Comparison of ENCODE assay signal across 8 cellular contexts in the genomic region with DNA sequence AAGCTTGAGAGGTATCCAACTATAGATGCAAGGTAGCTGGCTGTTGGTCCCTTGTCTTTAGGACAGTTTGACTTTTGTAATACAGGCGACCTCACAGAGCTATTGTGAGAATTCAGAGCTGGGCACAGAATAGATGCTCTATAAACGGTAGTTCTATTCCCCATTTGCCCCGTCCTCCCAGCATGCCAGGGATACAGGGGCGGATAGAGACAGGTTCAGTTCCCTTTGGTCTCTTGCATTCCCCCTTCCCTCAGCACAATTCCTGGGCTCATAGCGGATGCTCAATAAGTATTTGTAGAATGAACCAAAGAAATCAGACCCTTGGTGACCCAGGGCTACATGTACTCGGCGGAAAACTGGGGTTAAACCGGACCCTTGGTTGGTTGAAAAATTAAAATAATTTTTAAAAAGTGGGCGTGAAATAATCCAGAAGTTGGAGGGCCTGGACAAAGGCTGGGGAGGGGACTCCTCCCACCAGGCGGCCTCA. TPM values are rescaled to one million over a fixed set of nuclear protein-coding genes. Genes with fewer than 3 reads are reported as not detected.
DNase-seq lines count a peak whose midpoint lies in the region; ATAC-seq lines count a peak whose summit lies in the region.

No MANE protein-coding gene starts in this region.

- peaks cover 34% of the 10 kb centered on the region for H3K36me3 Mint-ChIP-seq in activated CD4-positive, alpha-beta memory T cell treated with anti-CD3 and anti-CD28 coated beads, Interleukin-2, amount 10 ng/mL, durations not matched to agents 7 days and 5 days (ENCODE audit: low read depth)
- peaks cover 12 to 26% of the 10 kb centered on the region in 2 donors for H3K36me3 Mint-ChIP-seq in stimulated activated naive B cell treated with anti-CD40 and anti-IgM and Interleukin-4, amounts not matched to agents 10 μg/mL and 1 μg/mL and 100 μg/mL, for 72 hours

- peak overlapping the region; percentile 52 for H3K4me3 ChIP-seq in iPS-15b (ENCODE audit: low read depth, low read length)

- DNase-seq in NCI-H82 (lab: John Stamatoyannopoulos, UW) (peak; percentile 53), NCI-H82 treated with DMSO at 0.1 percent for 48 hours (lab: John Stamatoyannopoulos, UW; ENCODE audit: unreplicated experiment) (no peak), hepatic stellate cell (ENCODE audit: low spot score) (no peak)
- DNase-seq in activated CD4-positive, alpha-beta memory T cell treated with anti-CD3 and anti-CD28 coated beads, Interleukin-2, amount 10 ng/mL, durations not matched to agents 7 days and 5 days, result no peak
- DNase-seq in stimulated activated naive B cell treated with anti-CD40 and anti-IgM and Interleukin-4, amounts not matched to agents 10 μg/mL and 1 μg/mL and 100 μg/mL, for 72 hours, result no peak

- no peak overlapping the region for H3K27ac Mint-ChIP-seq in activated CD4-positive, alpha-beta memory T cell treated with anti-CD3 and anti-CD28 coated beads, Interleukin-2, amount 10 ng/mL, durations not matched to agents 7 days and 5 days
- H3K27ac Mint-ChIP-seq in stimulated activated naive B cell treated with anti-CD40 and anti-IgM and Interleukin-4, amounts not matched to agents 10 μg/mL and 1 μg/mL and 100 μg/mL, for 72 hours, result peak overlapping the region; percentile 93

- peaks cover 2% of the 10 kb centered on the region for H3K27me3 Mint-ChIP-seq in activated CD4-positive, alpha-beta memory T cell treated with anti-CD3 and anti-CD28 coated beads, Interleukin-2, amount 10 ng/mL, durations not matched to agents 7 days and 5 days
- no peaks in the 10 kb centered on the region for H3K27me3 Mint-ChIP-seq in stimulated activated naive B cell treated with anti-CD40 and anti-IgM and Interleukin-4, amounts not matched to agents 10 μg/mL and 1 μg/mL and 100 μg/mL, for 72 hours

- H3K4me1 Mint-ChIP-seq in activated CD4-positive, alpha-beta memory T cell treated with anti-CD3 and anti-CD28 coated beads, Interleukin-2, amount 10 ng/mL, durations not matched to agents 7 days and 5 days, result peaks cover 42% of the 10 kb centered on the region
- H3K4me1 Mint-ChIP-seq in stimulated activated naive B cell treated with anti-CD40 and anti-IgM and Interleukin-4, amounts not matched to agents 10 μg/mL and 1 μg/mL and 100 μg/mL, for 72 hours, result peaks cover 28 to 40% of the 10 kb centered on the region in 2 donors

- H3K4me1 ChIP-seq in iPS-15b (ENCODE audit: control insufficient read depth, insufficient read depth, low read length), result peaks cover 15% of the 10 kb centered on the region

- H3K9ac ChIP-seq in iPS-15b (ENCODE audit: low read depth, low read length), result peak overlapping the region; percentile 42

- CTCF ChIA-PET in activated CD4-positive, alpha-beta memory T cell treated with anti-CD3 and anti-CD28 coated beads, Interleukin-2, amount 10 ng/mL, durations not matched to agents 7 days and 5 days (lab: Charles Lee), result interaction anchor here (1.0 to 1.1 kb wide), 2 partner anchors 37 to 65 kb away, joined by 3 to 6 read pairs; no protein-coding TSS in a partner anchor

- ATAC-seq in stimulated activated naive B cell treated with anti-CD40 and anti-IgM and Interleukin-4, amounts not matched to agents 10 μg/mL and 1 μg/mL and 100 μg/mL, for 72 hours (replicated peaks), result no peak
- ATAC-seq in HG02588 (IDR thresholded peaks at IDR 0.05; ENCODE audit: unreplicated experiment) (no peak), GM18519 (IDR thresholded peaks at IDR 0.05; ENCODE audit: low FRiP score, unreplicated experiment) (no peak)

- H3K36me3 ChIP-seq in iPS-15b (ENCODE audit: control insufficient read depth, insufficient read depth, low read length), result peaks cover 4% of the 10 kb centered on the region

- H3K27me3 ChIP-seq in iPS-15b (ENCODE audit: control insufficient read depth, insufficient read depth, low read length), result peaks cover 25% of the 10 kb centered on the region

- peak overlapping the region; percentile 88 for H3K4me3 Mint-ChIP-seq in activated CD4-positive, alpha-beta memory T cell treated with anti-CD3 and anti-CD28 coated beads, Interleukin-2, amount 10 ng/mL, durations not matched to agents 7 days and 5 days
- peak overlapping the region; percentile 73 to 99 for H3K4me3 Mint-ChIP-seq in stimulated activated naive B cell treated with anti-CD40 and anti-IgM and Interleukin-4, amounts not matched to agents 10 μg/mL and 1 μg/mL and 100 μg/mL, for 72 hours

- POLR2A ChIA-PET in activated CD4-positive, alpha-beta memory T cell treated with anti-CD3 and anti-CD28 coated beads, Interleukin-2, amount 10 ng/mL, durations not matched to agents 7 days and 5 days (lab: Charles Lee), result interaction anchor here (1.0 to 6.0 kb wide), 8 partner anchors 10 to 37 kb away, joined by 3 to 45 read pairs (median 5); no protein-coding TSS in a partner anchor

- H3K9me3 Mint-ChIP-seq in activated CD4-positive, alpha-beta memory T cell treated with anti-CD3 and anti-CD28 coated beads, Interleukin-2, amount 10 ng/mL, durations not matched to agents 7 days and 5 days, result no peaks in the 10 kb centered on the region
- H3K9me3 Mint-ChIP-seq in stimulated activated naive B cell treated with anti-CD40 and anti-IgM and Interleukin-4, amounts not matched to agents 10 μg/mL and 1 μg/mL and 100 μg/mL, for 72 hours, result no peaks in the 10 kb centered on the region

- H3K9me3 ChIP-seq in iPS-15b (ENCODE audit: control insufficient read depth, insufficient read depth, low read length), result no peaks in the 10 kb centered on the region

RNA-seq across cellular contexts. Expression of a gene that starts 0.7 kb away (rescaled TPM):
- total RNA-seq in activated CD4-positive, alpha-beta memory T cell treated with anti-CD3 and anti-CD28 coated beads, Interleukin-2, amount 10 ng/mL, durations not matched to agents 7 days and 5 days, result 10 to 100 TPM; 67.5 to 68.0 TPM
